13 cellular contexts compared by ENCODE assay signal in the genomic region with DNA sequence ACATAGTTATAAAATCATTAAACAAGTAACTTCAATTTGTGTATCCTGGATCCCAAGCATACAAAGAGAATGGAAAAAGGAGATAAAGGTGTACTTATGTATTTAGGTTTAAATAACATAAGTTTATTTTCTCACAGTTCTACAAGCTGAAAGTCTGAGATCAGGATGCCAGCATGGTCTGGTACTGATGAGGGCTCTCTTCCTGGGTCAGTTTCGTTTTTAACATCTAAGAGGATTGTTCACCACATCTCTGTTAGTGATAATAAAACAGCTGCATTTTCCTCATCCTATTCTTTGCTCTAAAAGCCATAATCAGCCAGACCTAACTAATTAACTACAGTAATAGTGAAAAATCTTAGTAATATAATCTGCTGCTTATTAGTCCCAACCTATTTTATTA. TPM values are rescaled to one million over a fixed set of nuclear protein-coding genes. Genes with fewer than 3 reads are reported as not detected.
DNase-seq lines count a peak whose midpoint lies in the region; ATAC-seq, FAIRE-seq and TF ChIP-seq lines count a peak whose summit lies in the region.
"Had no signal": no experiment of that assay in that cellular context is flagged by ENCODE, and none has a peak within 500 bp of the region (broad histone marks: within the 10 kb centered on the region; RNA-seq: fewer than 3 reads in every experiment).

No MANE protein-coding gene starts in this region.

- FAIRE-seq in urothelium cell line (lab: Jason Lieb, UNC) = no peak

- H3K4me1 Mint-ChIP-seq in Caco-2 (ENCODE audit: low read depth, unreplicated experiment) = peaks cover 21% of the 10 kb centered on the region
- H3K4me1 Mint-ChIP-seq in central memory CD8-positive, alpha-beta T cell = peaks cover 74% of the 10 kb centered on the region

- H2AFZ ChIP-seq in Karpas-422 (ENCODE audit: low read length) = no peak overlapping the region

- TF ChIP-seq EP300 in ovary (IDR thresholded peaks at IDR 0.05) = no peak

- H3K9me3 Mint-ChIP-seq in Caco-2 (ENCODE audit: unreplicated experiment) = no peaks in the 10 kb centered on the region
- no peaks in the 10 kb centered on the region for H3K9me3 Mint-ChIP-seq in central memory CD8-positive, alpha-beta T cell

- peak overlapping the region; percentile 80 for H3K9ac ChIP-seq in Karpas-422 (ENCODE audit: low read length)

- ATAC-seq in central memory CD8-positive, alpha-beta T cell (replicated peaks; ENCODE audit: extremely low read depth, poor library complexity, severe bottlenecking) = no peak
- ATAC-seq in omental fat pad (ENCODE audit: low FRiP score) = no peak

- TF ChIP-seq CTCF in Caco-2 (IDR thresholded peaks at IDR 0.05; ENCODE audit: insufficient read depth in 1 of 2, low read depth in 1 of 2, low read length in 1 of 2, severe bottlenecking in 1 of 2, unreplicated experiment in 1 of 2) (no peak), ovary (IDR thresholded peaks at IDR 0.05) (no peak), omental fat pad (IDR thresholded peaks at IDR 0.05) (no peak)

- 12 to 22% (median 17%) methylated on average over 1 of the region's 1 CpG for WGBS in ovary, 3 donors

- intact Hi-C loops in Caco-2 (cut with micrococcal nuclease; ENCODE audit: unreplicated experiment) = loop anchor here (5.0 kb wide), 1 partner anchor 180 kb away; no protein-coding TSS in a partner anchor
- intact Hi-C loops in ovary (cut with DNase I) = loop anchor here in 1 of 4 donors (10.0 kb wide), 1 partner anchor 118 kb away; no protein-coding TSS in a partner anchor

- H3K27ac ChIP-seq in Karpas-422 (ENCODE audit: low read length) (no peak overlapping the region), ovary (no peak overlapping the region)

- no peak overlapping the region for H3K4me3 ChIP-seq in Caco-2 (ENCODE audit: low read depth, low read length)
- peak overlapping the region; percentile 74 for H3K4me3 ChIP-seq in Karpas-422 (ENCODE audit: low read length)
- H3K4me3 ChIP-seq in ovary = peak overlapping the region; percentile 73
- H3K4me3 ChIP-seq: lung had no signal

- H3K4me1 ChIP-seq in Caco-2 (peaks cover 20% of the 10 kb centered on the region), Karpas-422 (ENCODE audit: low read length) (peaks cover 48% of the 10 kb centered on the region), ovary (ENCODE audit: insufficient read depth) (peaks cover 16% of the 10 kb centered on the region)

- POLR2A ChIA-PET in Caco-2 (lab: Charles Lee) = interaction anchor here (0.6 kb wide), 1 partner anchor 19 kb away, joined by 3 read pairs; no protein-coding TSS in a partner anchor

- H3K27ac Mint-ChIP-seq in Caco-2 (ENCODE audit: unreplicated experiment) = peak overlapping the region; percentile 62
- H3K27ac Mint-ChIP-seq in central memory CD8-positive, alpha-beta T cell (ENCODE audit: low read depth) = no peak overlapping the region

- peaks cover 29% of the 10 kb centered on the region for H4K20me1 ChIP-seq in Karpas-422 (ENCODE audit: insufficient read depth, low read depth, low read length)

- no peak for DNase-seq in Caco-2
- no peak for DNase-seq in Karpas-422
- no peak for DNase-seq in central memory CD8-positive, alpha-beta T cell (ENCODE audit: low spot score in 2 of 2)
- no peak for DNase-seq in ovary
- DNase-seq in stimulated activated CD4-positive, alpha-beta T cell treated with anti-CD3 and anti-CD28 coated beads, Interleukin-4, amount 100 ng/mL, for 4 hours = no peak
- DNase-seq in omental fat pad (ENCODE audit: low spot score) = no peak
- no peak for DNase-seq in urothelium cell line (ENCODE audit: low spot score)
- DNase-seq: activated CD4-positive, alpha-beta T cell treated with anti-CD3 and anti-CD28 coated beads for 4 hours; H7; NCI-H2029 treated with DMSO at 0.1 percent for 48 hours; RPMI8226; substantia nigra had no signal

- peak overlapping the region; percentile 74 for H3K4me2 ChIP-seq in Karpas-422 (ENCODE audit: low read depth, low read length, poor library complexity, severe bottlenecking)

- TF ChIP-seq POLR2A in ovary (IDR thresholded peaks at IDR 0.05) = no peak

- H3K27me3 Mint-ChIP-seq in Caco-2 (ENCODE audit: insufficient read depth, unreplicated experiment) = no peaks in the 10 kb centered on the region
- H3K27me3 Mint-ChIP-seq in central memory CD8-positive, alpha-beta T cell = no peaks in the 10 kb centered on the region

- H3K36me3 ChIP-seq in Caco-2 (ENCODE audit: control insufficient read depth, insufficient read depth, low read length) (no peaks in the 10 kb centered on the region), Karpas-422 (ENCODE audit: insufficient read depth, low read length) (peaks cover 13% of the 10 kb centered on the region), ovary (no peaks in the 10 kb centered on the region)

- no peaks in the 10 kb centered on the region for H3K9me3 ChIP-seq in Caco-2
- H3K9me3 ChIP-seq in Karpas-422 (ENCODE audit: low read length) = no peaks in the 10 kb centered on the region
- no peaks in the 10 kb centered on the region for H3K9me3 ChIP-seq in ovary

- BruUV-seq in Caco-2 (replicated peaks; lab: Mats Ljungman, UMichigan) = no TSS peak

- no peaks in the 10 kb centered on the region for H3K9me2 ChIP-seq in Karpas-422 (replicated peaks; ENCODE audit: insufficient read depth, low read length)

- CTCF ChIA-PET in Caco-2 (lab: Charles Lee) = no interaction called here

- peaks cover 10% of the 10 kb centered on the region for H3K36me3 Mint-ChIP-seq in Caco-2 (ENCODE audit: insufficient read depth, unreplicated experiment)
- peaks cover 10% of the 10 kb centered on the region for H3K36me3 Mint-ChIP-seq in central memory CD8-positive, alpha-beta T cell (ENCODE audit: insufficient read depth)

- H3K79me2 ChIP-seq in Karpas-422 (ENCODE audit: low read length) = peaks cover 98% of the 10 kb centered on the region

- no peaks in the 10 kb centered on the region for H3K27me3 ChIP-seq in Caco-2 (replicated peaks; ENCODE audit: control insufficient read depth, insufficient read depth, low read length)
- no peaks in the 10 kb centered on the region for H3K27me3 ChIP-seq in Karpas-422 (ENCODE audit: low read length)
- no peaks in the 10 kb centered on the region for H3K27me3 ChIP-seq in ovary

- H3K4me3 Mint-ChIP-seq in Caco-2 (ENCODE audit: unreplicated experiment) = peak overlapping the region; percentile 37
- H3K4me3 Mint-ChIP-seq in central memory CD8-positive, alpha-beta T cell = peak overlapping the region; percentile 44

RNA-seq across cellular contexts. Expression of gene EGLN1, which starts 5.2 kb away (rescaled TPM):
- total RNA-seq in Caco-2 (2022) = 26.7 and 31.1 TPM in 2 replicates
- 48.3 and 59.0 TPM in 2 replicates for total RNA-seq in Karpas-422 (2014; rRNA removed; shearing (Covaris generic); ENCODE audit: low replicate concordance)
- 10 to 100 TPM; 26.3 to 52.0 (median 39.1) TPM for total RNA-seq in ovary
- polyA plus RNA-seq in ovary = 10 to 100 TPM; 18.5 to 47.4 TPM
- total RNA-seq in omental fat pad = 10 to 100 TPM; 24.6 to 48.2 (median 37.2) TPM
